ENCODE assay signal across 3 cellular contexts in the genomic region with DNA sequence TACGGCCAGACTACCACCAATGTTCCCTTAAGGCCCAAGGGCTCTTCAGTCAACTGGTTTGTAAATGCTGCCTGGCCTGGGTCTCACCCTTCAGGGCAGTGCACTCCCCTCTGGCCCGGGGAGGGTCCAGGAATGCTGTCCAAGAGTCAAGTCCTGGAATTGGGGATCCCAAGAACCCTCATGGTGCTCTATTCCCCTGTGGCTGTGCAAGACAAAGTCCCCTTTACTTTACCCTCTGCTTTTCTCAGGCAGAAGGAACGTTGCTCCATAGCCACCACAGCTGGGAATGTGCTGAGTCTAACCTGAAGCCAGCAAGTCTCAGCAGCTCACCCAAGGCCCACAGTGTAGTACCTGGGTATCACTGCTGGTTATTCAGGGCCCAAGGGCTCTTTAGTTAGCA.
TF ChIP-seq lines count a peak whose summit lies in the region.

No MANE protein-coding gene starts in this region.

TF ChIP-seq in liver, 16 proteins besides CTCF, POLR2A, EP300 and RAD21:
- no peak for TF ChIP-seq GABPA (IDR thresholded peaks at IDR 0.05 in 1 of 2, conservative IDR thresholded peaks at IDR 0.05 in 1 of 2)
- no peak for TF ChIP-seq FOXA1 (IDR thresholded peaks at IDR 0.05)

TF ChIP-seq in HepG2, 621 proteins besides CTCF, POLR2A, EP300 and RAD21:
- no peak for TF ChIP-seq SNAPC2 (CRISPR knock-in tag; IDR thresholded peaks at IDR 0.05)
- no peak for TF ChIP-seq NR2F1 (CRISPR knock-in tag; IDR thresholded peaks at IDR 0.05)
- TF ChIP-seq, protein P1, sequence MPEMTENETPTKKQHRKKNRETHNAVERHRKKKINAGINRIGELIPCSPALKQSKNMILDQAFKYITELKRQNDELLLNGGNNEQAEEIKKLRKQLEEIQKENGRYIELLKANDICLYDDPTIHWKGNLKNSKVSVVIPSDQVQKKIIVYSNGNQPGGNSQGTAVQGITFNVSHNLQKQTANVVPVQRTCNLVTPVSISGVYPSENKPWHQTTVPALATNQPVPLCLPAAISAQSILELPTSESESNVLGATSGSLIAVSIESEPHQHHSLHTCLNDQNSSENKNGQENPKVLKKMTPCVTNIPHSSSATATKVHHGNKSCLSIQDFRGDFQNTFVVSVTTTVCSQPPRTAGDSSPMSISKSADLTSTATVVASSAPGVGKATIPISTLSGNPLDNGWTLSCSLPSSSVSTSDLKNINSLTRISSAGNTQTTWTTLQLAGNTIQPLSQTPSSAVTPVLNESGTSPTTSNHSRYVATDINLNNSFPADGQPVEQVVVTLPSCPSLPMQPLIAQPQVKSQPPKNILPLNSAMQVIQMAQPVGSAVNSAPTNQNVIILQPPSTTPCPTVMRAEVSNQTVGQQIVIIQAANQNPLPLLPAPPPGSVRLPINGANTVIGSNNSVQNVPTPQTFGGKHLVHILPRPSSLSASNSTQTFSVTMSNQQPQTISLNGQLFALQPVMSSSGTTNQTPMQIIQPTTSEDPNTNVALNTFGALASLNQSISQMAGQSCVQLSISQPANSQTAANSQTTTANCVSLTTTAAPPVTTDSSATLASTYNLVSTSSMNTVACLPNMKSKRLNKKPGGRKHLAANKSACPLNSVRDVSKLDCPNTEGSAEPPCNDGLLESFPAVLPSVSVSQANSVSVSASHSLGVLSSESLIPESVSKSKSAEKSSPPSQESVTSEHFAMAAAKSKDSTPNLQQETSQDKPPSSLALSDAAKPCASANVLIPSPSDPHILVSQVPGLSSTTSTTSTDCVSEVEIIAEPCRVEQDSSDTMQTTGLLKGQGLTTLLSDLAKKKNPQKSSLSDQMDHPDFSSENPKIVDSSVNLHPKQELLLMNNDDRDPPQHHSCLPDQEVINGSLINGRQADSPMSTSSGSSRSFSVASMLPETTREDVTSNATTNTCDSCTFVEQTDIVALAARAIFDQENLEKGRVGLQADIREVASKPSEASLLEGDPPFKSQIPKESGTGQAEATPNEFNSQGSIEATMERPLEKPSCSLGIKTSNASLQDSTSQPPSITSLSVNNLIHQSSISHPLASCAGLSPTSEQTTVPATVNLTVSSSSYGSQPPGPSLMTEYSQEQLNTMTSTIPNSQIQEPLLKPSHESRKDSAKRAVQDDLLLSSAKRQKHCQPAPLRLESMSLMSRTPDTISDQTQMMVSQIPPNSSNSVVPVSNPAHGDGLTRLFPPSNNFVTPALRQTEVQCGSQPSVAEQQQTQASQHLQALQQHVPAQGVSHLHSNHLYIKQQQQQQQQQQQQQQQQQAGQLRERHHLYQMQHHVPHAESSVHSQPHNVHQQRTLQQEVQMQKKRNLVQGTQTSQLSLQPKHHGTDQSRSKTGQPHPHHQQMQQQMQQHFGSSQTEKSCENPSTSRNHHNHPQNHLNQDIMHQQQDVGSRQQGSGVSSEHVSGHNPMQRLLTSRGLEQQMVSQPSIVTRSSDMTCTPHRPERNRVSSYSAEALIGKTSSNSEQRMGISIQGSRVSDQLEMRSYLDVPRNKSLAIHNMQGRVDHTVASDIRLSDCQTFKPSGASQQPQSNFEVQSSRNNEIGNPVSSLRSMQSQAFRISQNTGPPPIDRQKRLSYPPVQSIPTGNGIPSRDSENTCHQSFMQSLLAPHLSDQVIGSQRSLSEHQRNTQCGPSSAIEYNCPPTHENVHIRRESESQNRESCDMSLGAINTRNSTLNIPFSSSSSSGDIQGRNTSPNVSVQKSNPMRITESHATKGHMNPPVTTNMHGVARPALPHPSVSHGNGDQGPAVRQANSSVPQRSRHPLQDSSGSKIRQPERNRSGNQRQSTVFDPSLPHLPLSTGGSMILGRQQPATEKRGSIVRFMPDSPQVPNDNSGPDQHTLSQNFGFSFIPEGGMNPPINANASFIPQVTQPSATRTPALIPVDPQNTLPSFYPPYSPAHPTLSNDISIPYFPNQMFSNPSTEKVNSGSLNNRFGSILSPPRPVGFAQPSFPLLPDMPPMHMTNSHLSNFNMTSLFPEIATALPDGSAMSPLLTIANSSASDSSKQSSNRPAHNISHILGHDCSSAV (CRISPR knock-in tag; IDR thresholded peaks at IDR 0.05; ENCODE audit: borderline replicate concordance): no peak
- TF ChIP-seq GPN1 (CRISPR knock-in tag; IDR thresholded peaks at IDR 0.05; ENCODE audit: borderline replicate concordance): no peak
- no peak for TF ChIP-seq ZNF136 (CRISPR knock-in tag; IDR thresholded peaks at IDR 0.05; ENCODE audit: low read depth)

TF ChIP-seq in K562, 482 proteins besides CTCF, POLR2A, EP300 and RAD21:
- TF ChIP-seq KLF13 (tag; IDR thresholded peaks at IDR 0.05; ENCODE audit: borderline replicate concordance, low read depth): no peak
- TF ChIP-seq, protein P2, sequence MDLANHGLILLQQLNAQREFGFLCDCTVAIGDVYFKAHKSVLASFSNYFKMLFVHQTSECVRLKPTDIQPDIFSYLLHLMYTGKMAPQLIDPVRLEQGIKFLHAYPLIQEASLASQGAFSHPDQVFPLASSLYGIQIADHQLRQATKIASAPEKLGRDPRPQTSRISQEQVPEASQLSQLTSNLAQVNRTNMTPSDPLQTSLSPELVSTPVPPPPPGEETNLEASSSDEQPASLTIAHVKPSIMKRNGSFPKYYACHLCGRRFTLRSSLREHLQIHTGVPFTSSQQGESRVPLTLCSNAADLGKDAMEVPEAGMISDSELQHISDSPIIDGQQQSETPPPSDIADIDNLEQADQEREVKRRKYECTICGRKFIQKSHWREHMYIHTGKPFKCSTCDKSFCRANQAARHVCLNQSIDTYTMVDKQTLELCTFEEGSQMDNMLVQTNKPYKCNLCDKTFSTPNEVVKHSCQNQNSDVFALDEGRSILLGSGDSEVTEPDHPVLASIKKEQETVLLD (IDR thresholded peaks at IDR 0.05): no peak
- TF ChIP-seq ZNF41 (CRISPR knock-in tag; conservative IDR thresholded peaks at IDR 0.05): peak; percentile 93
- no peak for TF ChIP-seq NELFE (IDR thresholded peaks at IDR 0.05; ENCODE audit: insufficient read depth, insufficient read length)
- no peak for TF ChIP-seq U2AF2 (optimal IDR thresholded peaks at IDR 0.05; ENCODE audit: low read depth, low read length)
TF ChIP-seq in K562: peak in this region for 1.
